In genomic region chr12:11943919-11944318, GRCh38 we compare ENCODE assay signal across 29 cellular contexts.
DNase-seq lines count a peak whose midpoint lies in the region; FAIRE-seq and TF ChIP-seq lines count a peak whose summit lies in the region.
"Had no signal": no experiment of that assay in that cellular context is flagged by ENCODE, and none has a peak within 500 bp of the region (broad histone marks: within the 10 kb centered on the region; RNA-seq: fewer than 3 reads in every experiment).

No MANE protein-coding gene starts in this region.

- 77% methylated on average over 9 of the region's 9 CpGs for WGBS in esophagus muscularis mucosa

- no peaks in the 10 kb centered on the region for H3K4me1 ChIP-seq in esophagus muscularis mucosa
- H3K4me1 ChIP-seq: left lung, neural progenitor cell, pancreas, SJCRH30 had no signal

- TF ChIP-seq CTCF in esophagus muscularis mucosa (IDR thresholded peaks at IDR 0.05) (no peak), nephron progenitor cell (IDR thresholded peaks at IDR 0.05) (no peak)

- H3K9me3 Mint-ChIP-seq in nephron progenitor cell = peaks cover 29% of the 10 kb centered on the region
- H3K9me3 Mint-ChIP-seq: activated CD4-positive, alpha-beta T cell treated with anti-CD3 and anti-CD28 coated beads, Interleukin-2, amount 10 ng/mL, durations not matched to agents 24 days and 14 days; activated naive CD8-positive, alpha-beta T cell treated with anti-CD3 and anti-CD28 coated beads, Interleukin-2, amount 10 ng/mL, durations not matched to agents 7 days and 5 days; effector memory CD8-positive, alpha-beta T cell had no signal

- no peaks in the 10 kb centered on the region for H3K9me3 ChIP-seq in esophagus muscularis mucosa
- H3K9me3 ChIP-seq: left lung, pancreas, SJCRH30 had no signal

- no peak for TF ChIP-seq EP300 in esophagus muscularis mucosa (IDR thresholded peaks at IDR 0.05)

- peak; percentile 78 for FAIRE-seq in GM12892 (lab: Jason Lieb, UNC)
- FAIRE-seq: astrocyte, HepG2, pancreas had no signal

- no peak overlapping the region for H3K27ac Mint-ChIP-seq in nephron progenitor cell
- H3K27ac Mint-ChIP-seq: effector memory CD8-positive, alpha-beta T cell; neural progenitor cell; type B pancreatic cell had no signal

- H3K27ac ChIP-seq in esophagus muscularis mucosa (replicated peaks in 1 of 4) = no peak overlapping the region
- H3K27ac ChIP-seq: left lung, neural progenitor cell, pancreas, SJCRH30 had no signal

- intact Hi-C loops in esophagus muscularis mucosa (cut with DNase I) = no loop called here

- H3K36me3 ChIP-seq in esophagus muscularis mucosa = no peaks in the 10 kb centered on the region
- H3K36me3 ChIP-seq: left lung, neural progenitor cell, pancreas, SJCRH30 had no signal

- H3K4me3 Mint-ChIP-seq in nephron progenitor cell = no peak overlapping the region
- H3K4me3 Mint-ChIP-seq: activated CD4-positive, alpha-beta T cell treated with anti-CD3 and anti-CD28 coated beads, Interleukin-2, amount 10 ng/mL, durations not matched to agents 24 days and 14 days; activated naive CD8-positive, alpha-beta T cell treated with anti-CD3 and anti-CD28 coated beads, Interleukin-2, amount 10 ng/mL, durations not matched to agents 7 days and 5 days; effector memory CD8-positive, alpha-beta T cell; neural progenitor cell; type B pancreatic cell had no signal

- no peak overlapping the region for H3K4me3 ChIP-seq in esophagus muscularis mucosa
- H3K4me3 ChIP-seq: left lung, neural progenitor cell, pancreas, SJCRH30 had no signal

- peaks cover 8% of the 10 kb centered on the region for H3K27me3 Mint-ChIP-seq in nephron progenitor cell (ENCODE audit: low read depth, poor library complexity)
- H3K27me3 Mint-ChIP-seq: activated CD4-positive, alpha-beta T cell treated with anti-CD3 and anti-CD28 coated beads, Interleukin-2, amount 10 ng/mL, durations not matched to agents 24 days and 14 days had no signal

- TF ChIP-seq POLR2A in GM12892 (IDR thresholded peaks at IDR 0.05; ENCODE audit: low read depth, low read length) = no peak
- no peak for TF ChIP-seq POLR2A in esophagus muscularis mucosa (IDR thresholded peaks at IDR 0.05; ENCODE audit: low read depth)

- no peaks in the 10 kb centered on the region for H3K27me3 ChIP-seq in esophagus muscularis mucosa
- H3K27me3 ChIP-seq: left lung, neural progenitor cell, pancreas, SJCRH30 had no signal

- peaks cover 10% of the 10 kb centered on the region for H3K4me1 Mint-ChIP-seq in nephron progenitor cell
- H3K4me1 Mint-ChIP-seq: neural progenitor cell had no signal

- no peak for DNase-seq in GM12892 (ENCODE audit: insufficient read length)
- peak; percentile 13 for DNase-seq in NCI-H1417 treated with DMSO at 0.1 percent for 48 hours (lab: John Stamatoyannopoulos, UW)
- DNase-seq in NCI-H510A (lab: John Stamatoyannopoulos, UW) = peak; percentile 32
- DNase-seq in esophagus muscularis mucosa (ENCODE audit: extremely low spot score) = peak; percentile 24
- DNase-seq in activated T-cell treated with anti-CD3 and anti-CD28 coated beads, Interleukin-2, amount 50 U/mL, for 48 hours = no peak
- DNase-seq in stimulated activated CD4-positive, alpha-beta T cell treated with anti-CD3 and anti-CD28 coated beads, Interleukin-2, amount 100 ng/mL, for 48 hours = no peak
- DNase-seq in nephron progenitor cell = no peak
- DNase-seq: activated CD4-positive, alpha-beta T cell treated with anti-CD3 and anti-CD28 coated beads, Interleukin-2, amount 10 ng/mL, durations not matched to agents 24 days and 14 days; activated gamma-delta T cell; activated naive CD8-positive, alpha-beta T cell treated with anti-CD3 and anti-CD28 coated beads, Interleukin-2, amount 10 ng/mL, durations not matched to agents 7 days and 5 days; activated T-cell treated with anti-CD3 and anti-CD28 coated beads, Interleukin-2, amount 50 U/mL, for 1 hour; C1 segment of cervical spinal cord; COR-L47; cortex of kidney; effector memory CD8-positive, alpha-beta T cell; foreskin fibroblast; GDM1; Kasumi-1; left lung; mesendoderm; NCI-H774; pancreas; SJCRH30; stimulated activated naive CD4-positive, alpha-beta T cell; T1000 had no signal

- H3K36me3 Mint-ChIP-seq in nephron progenitor cell (ENCODE audit: low read depth) = no peaks in the 10 kb centered on the region
- H3K36me3 Mint-ChIP-seq: activated naive CD8-positive, alpha-beta T cell treated with anti-CD3 and anti-CD28 coated beads, Interleukin-2, amount 10 ng/mL, durations not matched to agents 7 days and 5 days; neural progenitor cell had no signal

Comparison
In these comparisons a context has a peak if more than half of its experiments do, and no peak if none do; other contexts are left out.
1. DNase-seq: peak in NCI-H1417 treated with DMSO at 0.1 percent for 48 hours (single experiment), NCI-H510A (single experiment) and esophagus muscularis mucosa (single experiment); none in GM12892 (single experiment), activated T-cell treated with anti-CD3 and anti-CD28 coated beads, Interleukin-2, amount 50 U/mL, for 48 hours (0 of 2), stimulated activated CD4-positive, alpha-beta T cell treated with anti-CD3 and anti-CD28 coated beads, Interleukin-2, amount 100 ng/mL, for 48 hours (0 of 2) and nephron progenitor cell (single experiment).